ENCODE assay signal across 38 cellular contexts in genomic region chr19:30703645-30704044, GRCh38.
"Had no signal": no experiment of that assay in that cellular context is flagged by ENCODE, and none has a peak within 500 bp of the region (broad histone marks: within the 10 kb centered on the region; RNA-seq: fewer than 3 reads in every experiment).

No MANE protein-coding gene starts in this region.

- H3K4me1 ChIP-seq: adrenal gland, body of pancreas, breast epithelium had no signal

- H3K27ac ChIP-seq: adrenal gland, body of pancreas, breast epithelium, RWPE1, VCaP had no signal

- H3K9me3 ChIP-seq: adrenal gland, body of pancreas, breast epithelium had no signal

- FAIRE-seq: astrocyte had no signal

- DNase-seq: activated B cell treated with CpG ODN at 0.5 μM for 24 hours; activated CD4-positive, alpha-beta memory T cell treated with anti-CD3 and anti-CD28 coated beads, Interleukin-2, amount 10 ng/mL, durations not matched to agents 7 days and 5 days; activated CD4-positive, alpha-beta T cell treated with anti-CD3 and anti-CD28 coated beads for 1 hour; activated CD4-positive, alpha-beta T cell treated with anti-CD3 and anti-CD28 coated beads for 48 hours; activated CD8-positive, alpha-beta memory T cell treated with anti-CD3 and anti-CD28 coated beads for 24 hours; activated CD8-positive, alpha-beta memory T cell treated with anti-CD3 and anti-CD28 coated beads, Interleukin-2, amount 10 ng/mL, durations not matched to agents 7 days and 5 days; activated gamma-delta T cell treated with Interleukin-2 at 50 U/mL for 16 hours; activated naive CD4-positive, alpha-beta T cell treated with anti-CD3 and anti-CD28 coated beads for 36 hours; activated T-cell treated with anti-CD3 and anti-CD28 coated beads, Interleukin-2, amount 50 U/mL, for 1 hour; activated T-cell treated with anti-CD3 and anti-CD28 coated beads, Interleukin-2, amount 50 U/mL, for 72 hours; adrenal gland; body of pancreas; caudate nucleus; cerebellar nuclear complex; Karpas-422; NCI-H1048; NCI-H1436; NCI-H1694; NCI-H1930; NCI-H2081 treated with DMSO at 0.1 percent for 48 hours; NCI-H226; NCI-H446 treated with DMSO at 0.1 percent for 48 hours; NCI-H524; NCI-H69; NCI-H82; SIG-M5; T-cell; T-helper 17 cell; T-helper 9 cell had no signal

- ATAC-seq: activated CD8-positive, alpha-beta memory T cell treated with anti-CD3 and anti-CD28 coated beads, Interleukin-2, amount 10 ng/mL, durations not matched to agents 7 days and 5 days; activated naive CD4-positive, alpha-beta T cell treated with anti-CD3 and anti-CD28 coated beads, Interleukin-2, amount 50 U/mL, for 72 hours; activated T-cell treated with anti-CD3 and anti-CD28 coated beads, Interleukin-2, amount 50 U/mL, for 72 hours; activated T-helper 17 cell treated with anti-CD3 and anti-CD28 coated beads, Interleukin-2, amount 50 U/mL, for 72 hours; body of pancreas; Panc1; Right ventricle myocardium inferior; SK-N-SH treated with all-trans-retinoic acid at 6 μM for 48 hours; T-cell; T-helper 17 cell had no signal

- H3K27me3 ChIP-seq: adrenal gland, body of pancreas, breast epithelium had no signal

- H3K36me3 ChIP-seq: adrenal gland, breast epithelium had no signal

- H3K4me3 ChIP-seq: adrenal gland, body of pancreas, breast epithelium had no signal
